In genomic region chr15:80498652-80499051, GRCh38 we compare ENCODE assay signal across 24 cellular contexts.
"Had no signal": no experiment of that assay in that cellular context is flagged by ENCODE, and none has a peak within 500 bp of the region (broad histone marks: within the 10 kb centered on the region; RNA-seq: fewer than 3 reads in every experiment).

No MANE protein-coding gene starts in this region.

- DNase-seq: activated CD4-positive, alpha-beta memory T cell treated with anti-CD3 and anti-CD28 coated beads for 36 hours; activated CD4-positive, alpha-beta T cell treated with anti-CD3 and anti-CD28 coated beads, Interleukin-2, amount 10 ng/mL, durations not matched to agents 24 days and 14 days; activated CD4-positive, CD25-positive, alpha-beta regulatory T cell treated with anti-CD3 and anti-CD28 coated beads, Interleukin-2, amount 50 U/mL, for 72 hours; activated naive CD8-positive, alpha-beta T cell treated with anti-CD3 and anti-CD28 coated beads, Interleukin-2, amount 50 U/mL, for 24 hours; activated T-cell treated with anti-CD3 and anti-CD28 coated beads, Interleukin-2, amount 50 U/mL, for 48 hours; amygdala; effector memory CD8-positive, alpha-beta T cell; foreskin keratinocyte; left ventricle myocardium inferior; naive thymus-derived CD4-positive, alpha-beta T cell; right lobe of liver; stimulated activated CD4-positive, alpha-beta T cell treated with anti-CD3 and anti-CD28 coated beads, Interleukin-12 subunit alpha, Interleukin-12 subunit beta, amount 100 ng/mL, for 4 hours; stimulated activated CD4-positive, alpha-beta T cell treated with anti-CD3 and anti-CD28 coated beads, Interleukin-4, amount 100 ng/mL, for 1 hour; T-helper 17 cell; T1000 had no signal

- H3K27ac Mint-ChIP-seq: activated CD4-positive, alpha-beta memory T cell treated with anti-CD3 and anti-CD28 coated beads for 36 hours; activated CD4-positive, alpha-beta T cell treated with anti-CD3 and anti-CD28 coated beads, Interleukin-2, amount 10 ng/mL, durations not matched to agents 24 days and 14 days; activated naive CD4-positive, alpha-beta T cell treated with anti-CD3 and anti-CD28 coated beads, Interleukin-2, amount 50 U/mL, for 24 hours; activated naive CD8-positive, alpha-beta T cell treated with anti-CD3 and anti-CD28 coated beads, Interleukin-2, amount 50 U/mL, for 24 hours; activated T-helper 2 cell treated with anti-CD3 and anti-CD28 coated beads, Interferon-gamma antibody, Interleukin-2, Interleukin-4, amounts not matched to agents 10 μg/mL and 5 μg/mL and 100 μg/mL, durations not matched to agents 14 hours and 24 hours and 36 hours; effector memory CD8-positive, alpha-beta T cell; naive thymus-derived CD4-positive, alpha-beta T cell; stimulated activated effector memory CD8-positive, alpha-beta T cell treated with anti-CD3 and anti-CD28 coated beads, Interleukin-12 subunit alpha, Interleukin-12 subunit beta, amount 100 ng/mL, for 72 hours; stimulated activated naive CD8-positive, alpha-beta T cell treated with anti-CD3 and anti-CD28 coated beads, Interleukin-15, Interleukin-2, amounts not matched to agents 100 ng/mL and 50 ng/mL, for 24 hours; T-helper 17 cell; type B pancreatic cell had no signal

- H3K36me3 ChIP-seq: left ventricle myocardium inferior, right lobe of liver had no signal

- FAIRE-seq: endothelial cell of umbilical vein had no signal

- H3K4me1 ChIP-seq: right lobe of liver had no signal

- H3K27ac ChIP-seq: coronary artery, foreskin keratinocyte, left ventricle myocardium inferior, right lobe of liver, skin epidermis had no signal

- H3K27me3 ChIP-seq: foreskin keratinocyte, right lobe of liver had no signal

- H3K4me3 Mint-ChIP-seq: activated CD4-positive, alpha-beta memory T cell treated with anti-CD3 and anti-CD28 coated beads for 36 hours; activated CD4-positive, alpha-beta T cell treated with anti-CD3 and anti-CD28 coated beads, Interleukin-2, amount 10 ng/mL, durations not matched to agents 24 days and 14 days; activated naive CD4-positive, alpha-beta T cell treated with anti-CD3 and anti-CD28 coated beads, Interleukin-2, amount 50 U/mL, for 24 hours; activated naive CD8-positive, alpha-beta T cell treated with anti-CD3 and anti-CD28 coated beads, Interleukin-2, amount 50 U/mL, for 24 hours; effector memory CD8-positive, alpha-beta T cell; naive thymus-derived CD4-positive, alpha-beta T cell; stimulated activated effector memory CD8-positive, alpha-beta T cell treated with anti-CD3 and anti-CD28 coated beads, Interleukin-12 subunit alpha, Interleukin-12 subunit beta, amount 100 ng/mL, for 72 hours; stimulated activated naive CD8-positive, alpha-beta T cell treated with anti-CD3 and anti-CD28 coated beads, Interleukin-15, Interleukin-2, amounts not matched to agents 100 ng/mL and 50 ng/mL, for 24 hours; T-helper 17 cell; type B pancreatic cell had no signal

- H3K36me3 Mint-ChIP-seq: activated CD4-positive, alpha-beta memory T cell treated with anti-CD3 and anti-CD28 coated beads for 36 hours; activated naive CD4-positive, alpha-beta T cell treated with anti-CD3 and anti-CD28 coated beads, Interleukin-2, amount 50 U/mL, for 24 hours; naive thymus-derived CD4-positive, alpha-beta T cell; stimulated activated effector memory CD8-positive, alpha-beta T cell treated with anti-CD3 and anti-CD28 coated beads, Interleukin-12 subunit alpha, Interleukin-12 subunit beta, amount 100 ng/mL, for 72 hours had no signal

- H3K9me3 Mint-ChIP-seq: activated CD4-positive, alpha-beta memory T cell treated with anti-CD3 and anti-CD28 coated beads for 36 hours; activated CD4-positive, alpha-beta T cell treated with anti-CD3 and anti-CD28 coated beads, Interleukin-2, amount 10 ng/mL, durations not matched to agents 24 days and 14 days; activated naive CD4-positive, alpha-beta T cell treated with anti-CD3 and anti-CD28 coated beads, Interleukin-2, amount 50 U/mL, for 24 hours; activated naive CD8-positive, alpha-beta T cell treated with anti-CD3 and anti-CD28 coated beads, Interleukin-2, amount 50 U/mL, for 24 hours; activated T-helper 2 cell treated with anti-CD3 and anti-CD28 coated beads, Interferon-gamma antibody, Interleukin-2, Interleukin-4, amounts not matched to agents 10 μg/mL and 5 μg/mL and 100 μg/mL, durations not matched to agents 14 hours and 24 hours and 36 hours; effector memory CD8-positive, alpha-beta T cell; stimulated activated effector memory CD8-positive, alpha-beta T cell treated with anti-CD3 and anti-CD28 coated beads, Interleukin-12 subunit alpha, Interleukin-12 subunit beta, amount 100 ng/mL, for 72 hours; stimulated activated naive CD8-positive, alpha-beta T cell treated with anti-CD3 and anti-CD28 coated beads, Interleukin-15, Interleukin-2, amounts not matched to agents 100 ng/mL and 50 ng/mL, for 24 hours; type B pancreatic cell had no signal

- ATAC-seq: activated naive CD8-positive, alpha-beta T cell treated with anti-CD3 and anti-CD28 coated beads, Interleukin-2, amount 50 U/mL, for 24 hours; effector memory CD8-positive, alpha-beta T cell; foreskin keratinocyte; naive thymus-derived CD4-positive, alpha-beta T cell; right lobe of liver; SK-N-SH treated with all-trans-retinoic acid at 6 μM for 48 hours; stimulated activated effector memory CD8-positive, alpha-beta T cell treated with anti-CD3 and anti-CD28 coated beads, Interleukin-12 subunit alpha, Interleukin-12 subunit beta, amount 100 ng/mL, for 72 hours; T-helper 17 cell had no signal

- H3K4me3 ChIP-seq: coronary artery, left ventricle myocardium inferior, right lobe of liver, skin epidermis had no signal

- H3K9me3 ChIP-seq: left ventricle myocardium inferior, right lobe of liver had no signal

- H3K4me1 Mint-ChIP-seq: activated CD4-positive, alpha-beta T cell treated with anti-CD3 and anti-CD28 coated beads, Interleukin-2, amount 10 ng/mL, durations not matched to agents 24 days and 14 days; activated naive CD4-positive, alpha-beta T cell treated with anti-CD3 and anti-CD28 coated beads, Interleukin-2, amount 50 U/mL, for 24 hours; activated naive CD8-positive, alpha-beta T cell treated with anti-CD3 and anti-CD28 coated beads, Interleukin-2, amount 50 U/mL, for 24 hours; stimulated activated effector memory CD8-positive, alpha-beta T cell treated with anti-CD3 and anti-CD28 coated beads, Interleukin-12 subunit alpha, Interleukin-12 subunit beta, amount 100 ng/mL, for 72 hours had no signal

- H3K27me3 Mint-ChIP-seq: activated CD4-positive, alpha-beta T cell treated with anti-CD3 and anti-CD28 coated beads, Interleukin-2, amount 10 ng/mL, durations not matched to agents 24 days and 14 days; type B pancreatic cell had no signal
